Comparison of ENCODE assay signal across 13 cellular contexts in the genomic region with DNA sequence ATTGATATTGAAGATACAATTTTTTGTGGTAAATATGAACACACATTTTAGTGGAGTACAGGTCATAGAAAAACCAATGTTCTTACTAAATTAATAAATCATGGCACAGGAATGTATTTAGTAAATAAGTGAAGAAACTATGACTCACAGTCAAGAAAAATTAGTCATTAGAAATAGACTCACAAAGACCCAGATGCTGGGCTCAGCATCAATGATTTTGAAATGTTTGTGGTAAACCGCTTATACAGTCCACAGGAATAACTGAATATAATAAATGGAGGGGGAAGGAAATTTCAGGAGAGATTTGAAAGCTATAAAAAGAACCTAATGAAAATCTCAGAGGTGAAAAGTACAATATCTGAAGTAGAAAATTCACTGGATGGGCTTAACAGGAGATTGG.
DNase-seq lines count a peak whose midpoint lies in the region; ATAC-seq and TF ChIP-seq lines count a peak whose summit lies in the region.
"Had no signal": no experiment of that assay in that cellular context is flagged by ENCODE, and none has a peak within 500 bp of the region (broad histone marks: within the 10 kb centered on the region; RNA-seq: fewer than 3 reads in every experiment).

No MANE protein-coding gene starts in this region.

- H3K9me3 Mint-ChIP-seq in HFFc6: no peaks in the 10 kb centered on the region; the same call in 1 of the 2 replicates
- H3K9me3 Mint-ChIP-seq in WTC11: peaks cover 13% of the 10 kb centered on the region
- no peaks in the 10 kb centered on the region for H3K9me3 Mint-ChIP-seq in activated T-cell treated with anti-CD3 and anti-CD28 coated beads, Interleukin-2, amount 50 U/mL, for 4 hours
- H3K9me3 Mint-ChIP-seq: activated B cell treated with CpG ODN at 0.5 μM for 24 hours had no signal

- DNase-seq in A172 (ENCODE audit: low spot score) (peak; percentile 94), HFFc6 (peak; percentile 75), RPMI7951 (ENCODE audit: low read depth) (peak; percentile 95), fibroblast of the conjunctiva (ENCODE audit: low read depth) (peak; percentile 74), WTC11 (ENCODE audit: low spot score) (no peak), NCI-H1694 treated with DMSO at 0.1 percent for 48 hours (lab: John Stamatoyannopoulos, UW) (no peak)
- DNase-seq in activated T-cell treated with anti-CD3 and anti-CD28 coated beads, Interleukin-2, amount 50 U/mL, for 4 hours: no peak
- DNase-seq in activated CD8-positive, alpha-beta memory T cell treated with anti-CD3 and anti-CD28 coated beads, Interleukin-2, amount 50 U/mL, for 48 hours: no peak
- DNase-seq: activated B cell treated with CpG ODN at 0.5 μM for 24 hours; activated T-cell treated with anti-CD3 and anti-CD28 coated beads, Interleukin-2, amount 50 U/mL, for 1 hour; naive thymus-derived CD4-positive, alpha-beta T cell; NCI-H524; tibial artery had no signal

- H3K4me1 Mint-ChIP-seq in HFFc6 (ENCODE audit: low read depth): peaks cover 8% of the 10 kb centered on the region
- H3K4me1 Mint-ChIP-seq in WTC11: peaks cover 10% of the 10 kb centered on the region
- no peaks in the 10 kb centered on the region for H3K4me1 Mint-ChIP-seq in activated T-cell treated with anti-CD3 and anti-CD28 coated beads, Interleukin-2, amount 50 U/mL, for 4 hours (ENCODE audit: low read depth)
- H3K4me1 Mint-ChIP-seq: activated B cell treated with CpG ODN at 0.5 μM for 24 hours; naive thymus-derived CD4-positive, alpha-beta T cell had no signal

- H3K36me3 Mint-ChIP-seq in HFFc6 (ENCODE audit: low read depth): no peaks in the 10 kb centered on the region
- H3K36me3 Mint-ChIP-seq in WTC11: no peaks in the 10 kb centered on the region
- no peaks in the 10 kb centered on the region for H3K36me3 Mint-ChIP-seq in activated T-cell treated with anti-CD3 and anti-CD28 coated beads, Interleukin-2, amount 50 U/mL, for 4 hours (ENCODE audit: insufficient read depth)
- H3K36me3 Mint-ChIP-seq: naive thymus-derived CD4-positive, alpha-beta T cell had no signal

- H3K27me3 Mint-ChIP-seq in HFFc6 (ENCODE audit: insufficient read depth) (peaks cover 36% of the 10 kb centered on the region), WTC11 (ENCODE audit: low read depth) (no peaks in the 10 kb centered on the region; the same call in 1 of the 2 replicates)
- peaks cover 40% of the 10 kb centered on the region for H3K27me3 Mint-ChIP-seq in activated T-cell treated with anti-CD3 and anti-CD28 coated beads, Interleukin-2, amount 50 U/mL, for 4 hours (ENCODE audit: low read depth)

- ATAC-seq in WTC11: no peak
- no peak for ATAC-seq in activated T-cell treated with anti-CD3 and anti-CD28 coated beads, Interleukin-2, amount 50 U/mL, for 4 hours
- ATAC-seq: naive thymus-derived CD4-positive, alpha-beta T cell had no signal

- CTCF ChIA-PET in WTC11 (lab: Charles Lee): no interaction called here

- POLR2A ChIA-PET in WTC11 (lab: Charles Lee): no interaction called here

- no peak overlapping the region; the same call in 1 of the 2 replicates for H3K4me3 Mint-ChIP-seq in HFFc6
- H3K4me3 Mint-ChIP-seq in WTC11: no peak overlapping the region
- H3K4me3 Mint-ChIP-seq in activated T-cell treated with anti-CD3 and anti-CD28 coated beads, Interleukin-2, amount 50 U/mL, for 4 hours: no peak overlapping the region
- H3K4me3 Mint-ChIP-seq: activated B cell treated with CpG ODN at 0.5 μM for 24 hours; naive thymus-derived CD4-positive, alpha-beta T cell had no signal

- H3K27ac Mint-ChIP-seq in HFFc6: no peak overlapping the region
- no peak overlapping the region for H3K27ac Mint-ChIP-seq in WTC11
- H3K27ac Mint-ChIP-seq: activated B cell treated with CpG ODN at 0.5 μM for 24 hours; naive thymus-derived CD4-positive, alpha-beta T cell had no signal

- TF ChIP-seq CTCF in HFFc6 (IDR thresholded peaks at IDR 0.05): no peak
- TF ChIP-seq CTCF in WTC11 (IDR thresholded peaks at IDR 0.05): no peak

TF ChIP-seq in WTC11, 78 proteins besides CTCF, POLR2A, EP300 and RAD21 (continues in another document):
- TF ChIP-seq, protein P1, sequence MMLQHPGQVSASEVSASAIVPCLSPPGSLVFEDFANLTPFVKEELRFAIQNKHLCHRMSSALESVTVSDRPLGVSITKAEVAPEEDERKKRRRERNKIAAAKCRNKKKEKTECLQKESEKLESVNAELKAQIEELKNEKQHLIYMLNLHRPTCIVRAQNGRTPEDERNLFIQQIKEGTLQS (CRISPR knock-in tag; conservative IDR thresholded peaks at IDR 0.05): no peak
- TF ChIP-seq, protein P2, sequence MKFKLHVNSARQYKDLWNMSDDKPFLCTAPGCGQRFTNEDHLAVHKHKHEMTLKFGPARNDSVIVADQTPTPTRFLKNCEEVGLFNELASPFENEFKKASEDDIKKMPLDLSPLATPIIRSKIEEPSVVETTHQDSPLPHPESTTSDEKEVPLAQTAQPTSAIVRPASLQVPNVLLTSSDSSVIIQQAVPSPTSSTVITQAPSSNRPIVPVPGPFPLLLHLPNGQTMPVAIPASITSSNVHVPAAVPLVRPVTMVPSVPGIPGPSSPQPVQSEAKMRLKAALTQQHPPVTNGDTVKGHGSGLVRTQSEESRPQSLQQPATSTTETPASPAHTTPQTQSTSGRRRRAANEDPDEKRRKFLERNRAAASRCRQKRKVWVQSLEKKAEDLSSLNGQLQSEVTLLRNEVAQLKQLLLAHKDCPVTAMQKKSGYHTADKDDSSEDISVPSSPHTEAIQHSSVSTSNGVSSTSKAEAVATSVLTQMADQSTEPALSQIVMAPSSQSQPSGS (CRISPR knock-in tag; IDR thresholded peaks at IDR 0.05; ENCODE audit: borderline replicate concordance, low read depth): no peak
- no peak for TF ChIP-seq ATF1 (CRISPR knock-in tag; IDR thresholded peaks at IDR 0.05)
- TF ChIP-seq, protein P3, sequence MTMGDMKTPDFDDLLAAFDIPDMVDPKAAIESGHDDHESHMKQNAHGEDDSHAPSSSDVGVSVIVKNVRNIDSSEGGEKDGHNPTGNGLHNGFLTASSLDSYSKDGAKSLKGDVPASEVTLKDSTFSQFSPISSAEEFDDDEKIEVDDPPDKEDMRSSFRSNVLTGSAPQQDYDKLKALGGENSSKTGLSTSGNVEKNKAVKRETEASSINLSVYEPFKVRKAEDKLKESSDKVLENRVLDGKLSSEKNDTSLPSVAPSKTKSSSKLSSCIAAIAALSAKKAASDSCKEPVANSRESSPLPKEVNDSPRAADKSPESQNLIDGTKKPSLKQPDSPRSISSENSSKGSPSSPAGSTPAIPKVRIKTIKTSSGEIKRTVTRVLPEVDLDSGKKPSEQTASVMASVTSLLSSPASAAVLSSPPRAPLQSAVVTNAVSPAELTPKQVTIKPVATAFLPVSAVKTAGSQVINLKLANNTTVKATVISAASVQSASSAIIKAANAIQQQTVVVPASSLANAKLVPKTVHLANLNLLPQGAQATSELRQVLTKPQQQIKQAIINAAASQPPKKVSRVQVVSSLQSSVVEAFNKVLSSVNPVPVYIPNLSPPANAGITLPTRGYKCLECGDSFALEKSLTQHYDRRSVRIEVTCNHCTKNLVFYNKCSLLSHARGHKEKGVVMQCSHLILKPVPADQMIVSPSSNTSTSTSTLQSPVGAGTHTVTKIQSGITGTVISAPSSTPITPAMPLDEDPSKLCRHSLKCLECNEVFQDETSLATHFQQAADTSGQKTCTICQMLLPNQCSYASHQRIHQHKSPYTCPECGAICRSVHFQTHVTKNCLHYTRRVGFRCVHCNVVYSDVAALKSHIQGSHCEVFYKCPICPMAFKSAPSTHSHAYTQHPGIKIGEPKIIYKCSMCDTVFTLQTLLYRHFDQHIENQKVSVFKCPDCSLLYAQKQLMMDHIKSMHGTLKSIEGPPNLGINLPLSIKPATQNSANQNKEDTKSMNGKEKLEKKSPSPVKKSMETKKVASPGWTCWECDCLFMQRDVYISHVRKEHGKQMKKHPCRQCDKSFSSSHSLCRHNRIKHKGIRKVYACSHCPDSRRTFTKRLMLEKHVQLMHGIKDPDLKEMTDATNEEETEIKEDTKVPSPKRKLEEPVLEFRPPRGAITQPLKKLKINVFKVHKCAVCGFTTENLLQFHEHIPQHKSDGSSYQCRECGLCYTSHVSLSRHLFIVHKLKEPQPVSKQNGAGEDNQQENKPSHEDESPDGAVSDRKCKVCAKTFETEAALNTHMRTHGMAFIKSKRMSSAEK (CRISPR knock-in tag; IDR thresholded peaks at IDR 0.05; ENCODE audit: borderline replicate concordance): no peak
- no peak for TF ChIP-seq CREB1 (CRISPR knock-in tag; IDR thresholded peaks at IDR 0.05)
- no peak for TF ChIP-seq ZNF138 (CRISPR knock-in tag; conservative IDR thresholded peaks at IDR 0.05)
- TF ChIP-seq HMGA2 (CRISPR knock-in tag; IDR thresholded peaks at IDR 0.05): no peak
- TF ChIP-seq, protein P4, sequence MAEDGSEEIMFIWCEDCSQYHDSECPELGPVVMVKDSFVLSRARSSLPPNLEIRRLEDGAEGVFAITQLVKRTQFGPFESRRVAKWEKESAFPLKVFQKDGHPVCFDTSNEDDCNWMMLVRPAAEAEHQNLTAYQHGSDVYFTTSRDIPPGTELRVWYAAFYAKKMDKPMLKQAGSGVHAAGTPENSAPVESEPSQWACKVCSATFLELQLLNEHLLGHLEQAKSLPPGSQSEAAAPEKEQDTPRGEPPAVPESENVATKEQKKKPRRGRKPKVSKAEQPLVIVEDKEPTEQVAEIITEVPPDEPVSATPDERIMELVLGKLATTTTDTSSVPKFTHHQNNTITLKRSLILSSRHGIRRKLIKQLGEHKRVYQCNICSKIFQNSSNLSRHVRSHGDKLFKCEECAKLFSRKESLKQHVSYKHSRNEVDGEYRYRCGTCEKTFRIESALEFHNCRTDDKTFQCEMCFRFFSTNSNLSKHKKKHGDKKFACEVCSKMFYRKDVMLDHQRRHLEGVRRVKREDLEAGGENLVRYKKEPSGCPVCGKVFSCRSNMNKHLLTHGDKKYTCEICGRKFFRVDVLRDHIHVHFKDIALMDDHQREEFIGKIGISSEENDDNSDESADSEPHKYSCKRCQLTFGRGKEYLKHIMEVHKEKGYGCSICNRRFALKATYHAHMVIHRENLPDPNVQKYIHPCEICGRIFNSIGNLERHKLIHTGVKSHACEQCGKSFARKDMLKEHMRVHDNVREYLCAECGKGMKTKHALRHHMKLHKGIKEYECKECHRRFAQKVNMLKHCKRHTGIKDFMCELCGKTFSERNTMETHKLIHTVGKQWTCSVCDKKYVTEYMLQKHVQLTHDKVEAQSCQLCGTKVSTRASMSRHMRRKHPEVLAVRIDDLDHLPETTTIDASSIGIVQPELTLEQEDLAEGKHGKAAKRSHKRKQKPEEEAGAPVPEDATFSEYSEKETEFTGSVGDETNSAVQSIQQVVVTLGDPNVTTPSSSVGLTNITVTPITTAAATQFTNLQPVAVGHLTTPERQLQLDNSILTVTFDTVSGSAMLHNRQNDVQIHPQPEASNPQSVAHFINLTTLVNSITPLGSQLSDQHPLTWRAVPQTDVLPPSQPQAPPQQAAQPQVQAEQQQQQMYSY (CRISPR knock-in tag; IDR thresholded peaks at IDR 0.05): no peak
- no peak for TF ChIP-seq MYBL2 (CRISPR knock-in tag; IDR thresholded peaks at IDR 0.05)
- no peak for TF ChIP-seq EMX1 (CRISPR knock-in tag; IDR thresholded peaks at IDR 0.05)

Comparison
In these comparisons a context has a peak if more than half of its experiments do, and no peak if none do; other contexts are left out.
1. DNase-seq: peak in A172 (single experiment), HFFc6 (single experiment), RPMI7951 (single experiment) and fibroblast of the conjunctiva (single experiment); none in WTC11 (single experiment), NCI-H1694 treated with DMSO at 0.1 percent for 48 hours (single experiment), activated T-cell treated with anti-CD3 and anti-CD28 coated beads, Interleukin-2, amount 50 U/mL, for 4 hours (single experiment) and activated CD8-positive, alpha-beta memory T cell treated with anti-CD3 and anti-CD28 coated beads, Interleukin-2, amount 50 U/mL, for 48 hours (single experiment).